ENCODE assay signal across 20 cellular contexts in genomic region chr10:44301781-44302400, GRCh38.
DNase-seq lines count a peak whose midpoint lies in the region; ATAC-seq and TF ChIP-seq lines count a peak whose summit lies in the region.
"Had no signal": no experiment of that assay in that cellular context is flagged by ENCODE, and none has a peak within 500 bp of the region (broad histone marks: within the 10 kb centered on the region; RNA-seq: fewer than 3 reads in every experiment).

No MANE protein-coding gene starts in this region.

- DNase-seq in DMS79 treated with DMSO at 0.1 percent for 48 hours (lab: John Stamatoyannopoulos, UW) (peak; percentile 31), DMS79 (lab: John Stamatoyannopoulos, UW) (no peak), SJCRH30 (no peak), fibroblast of lung (ENCODE audit: low read depth in 2 of 2) (peak in 1 of 2 donors; percentile 39), NCI-H2081 treated with DMSO at 0.1 percent for 48 hours (lab: John Stamatoyannopoulos, UW) (no peak), amniotic stem cell (lab: John Stamatoyannopoulos, UW) (no peak)
- DNase-seq: 8988T, erythroblast, immature natural killer cell, lower lobe of right lung, naive B cell, NCI-H1436 had no signal

- H4K20me1 ChIP-seq in fibroblast of lung (ENCODE audit: control insufficient read depth, extremely low read depth, insufficient read depth, low read length), result no peaks in the 10 kb centered on the region

- no peak overlapping the region for H3K4me3 ChIP-seq in SJCRH30
- no peak overlapping the region for H3K4me3 ChIP-seq in fibroblast of lung (replicated peaks in 1 of 4; ENCODE audit: control extremely low read depth in 1 of 4, insufficient read depth in 1 of 4, low read depth in 3 of 4, low read length in 4 of 4)
- no peak overlapping the region for H3K4me3 ChIP-seq in skeletal muscle tissue (ENCODE audit: low read length in 3 of 3)
- H3K4me3 ChIP-seq: cardiac muscle cell, dorsolateral prefrontal cortex, heart left ventricle, lower lobe of right lung, suprapubic skin had no signal

- no peak overlapping the region for H3K4me2 ChIP-seq in fibroblast of lung (ENCODE audit: extremely low read depth, insufficient read depth, low read length)

- H3K9ac ChIP-seq in fibroblast of lung (ENCODE audit: insufficient read depth, low read length) (no peak overlapping the region), skeletal muscle tissue (ENCODE audit: low read depth in 1 of 3, low read length in 3 of 3) (no peak overlapping the region)

- H3K27ac ChIP-seq in SJCRH30, result peak overlapping the region; percentile 79
- H3K27ac ChIP-seq in fibroblast of lung (ENCODE audit: insufficient read depth, low read length), result peak overlapping the region; percentile 75
- peak overlapping the region; percentile 45 for H3K27ac ChIP-seq in skeletal muscle tissue (ENCODE audit: low read depth, low read length)
- H3K27ac ChIP-seq: C4-2B, cardiac muscle cell, dorsolateral prefrontal cortex, heart left ventricle, lower lobe of right lung, suprapubic skin had no signal

- TF ChIP-seq CTCF in fibroblast of lung (conservative IDR thresholded peaks at IDR 0.05 in 1 of 2, IDR thresholded peaks at IDR 0.05 in 1 of 2; ENCODE audit: low read depth in 1 of 2, low read length in 2 of 2), result no peak

- H3K27me3 ChIP-seq in SJCRH30 (no peaks in the 10 kb centered on the region), fibroblast of lung (ENCODE audit: control insufficient read depth, insufficient read depth, low read length) (no peaks in the 10 kb centered on the region), skeletal muscle tissue (ENCODE audit: control insufficient read depth in 3 of 3, insufficient read depth in 3 of 3, low read length in 3 of 3) (no peaks in the 10 kb centered on the region)
- H3K27me3 ChIP-seq: cardiac muscle cell, heart left ventricle, suprapubic skin had no signal

- no peaks in the 10 kb centered on the region for H3K36me3 ChIP-seq in SJCRH30
- no peaks in the 10 kb centered on the region for H3K36me3 ChIP-seq in fibroblast of lung (ENCODE audit: control insufficient read depth, insufficient read depth, low read length)
- no peaks in the 10 kb centered on the region for H3K36me3 ChIP-seq in skeletal muscle tissue (ENCODE audit: control insufficient read depth in 3 of 3, insufficient read depth in 3 of 3, low read length in 3 of 3)
- H3K36me3 ChIP-seq: cardiac muscle cell, heart left ventricle, lower lobe of right lung, suprapubic skin had no signal

- peaks cover 14% of the 10 kb centered on the region for H3K4me1 ChIP-seq in SJCRH30
- peaks cover 13% of the 10 kb centered on the region for H3K4me1 ChIP-seq in fibroblast of lung (ENCODE audit: control insufficient read depth, extremely low read depth, insufficient read depth, low read length)
- peaks cover 8 to 20% (median 13%) of the 10 kb centered on the region in 3 donors for H3K4me1 ChIP-seq in skeletal muscle tissue (ENCODE audit: control insufficient read depth in 3 of 3, insufficient read depth in 3 of 3, low read length in 3 of 3)
- H3K4me1 ChIP-seq: lower lobe of right lung had no signal

- ATAC-seq in GM19455 (IDR thresholded peaks at IDR 0.05; ENCODE audit: unreplicated experiment), result no peak
- ATAC-seq: lower lobe of right lung, WTC11 had no signal

- H3K79me2 ChIP-seq in fibroblast of lung (ENCODE audit: control insufficient read depth, insufficient read depth, low read length), result no peaks in the 10 kb centered on the region

- H3K9me3 ChIP-seq in SJCRH30 (replicated peaks) (no peaks in the 10 kb centered on the region), fibroblast of lung (ENCODE audit: control insufficient read depth, insufficient read depth, low read depth, low read length) (no peaks in the 10 kb centered on the region), skeletal muscle tissue (ENCODE audit: control insufficient read depth in 3 of 3, low read length in 3 of 3) (no peaks in the 10 kb centered on the region)
- H3K9me3 ChIP-seq: heart left ventricle, lower lobe of right lung, suprapubic skin had no signal

- no peak overlapping the region for H2AFZ ChIP-seq in fibroblast of lung (ENCODE audit: low read length)
